Comparison of ENCODE assay signal across 8 cellular contexts in genomic region chr5:266311-267026, GRCh38. TPM values are rescaled to one million over a fixed set of nuclear protein-coding genes. Genes with fewer than 3 reads are reported as not detected.
A peak's percentile ranks its signal among the peaks of the same experiment; 100 is the strongest.
DNase-seq lines count a peak whose midpoint lies in the region; ATAC-seq and TF ChIP-seq lines count a peak whose summit lies in the region.
"Not testable (repeated sequence)": the region's sequence is repeated elsewhere in the genome, so short reads cannot be mapped to it uniquely, and the experiment has no call there.

No MANE protein-coding gene starts in this region.

- not testable (repeated sequence) for H3K27ac ChIP-seq in CD4-positive, alpha-beta T cell (ENCODE audit: low read depth, low read length)
- H3K27ac ChIP-seq in brain microvascular endothelial cell: peak overlapping the region; percentile 62

- H3K27ac Mint-ChIP-seq in CD4-positive, alpha-beta T cell: peak overlapping the region; percentile 3
- peak overlapping the region; percentile 42 for H3K27ac Mint-ChIP-seq in activated CD4-positive, alpha-beta T cell treated with anti-CD3 and anti-CD28 coated beads for 36 hours
- H3K27ac Mint-ChIP-seq in activated T-helper 2 cell treated with anti-CD3 and anti-CD28 coated beads, Interferon-gamma antibody, Interleukin-2, Interleukin-4, amounts not matched to agents 10 μg/mL and 5 μg/mL and 100 μg/mL, durations not matched to agents 14 hours and 24 hours and 36 hours: peak overlapping the region; percentile 67

- CTCF ChIA-PET in CD4-positive, alpha-beta T cell (lab: Charles Lee): not testable (repeated sequence)
- CTCF ChIA-PET in activated CD4-positive, alpha-beta T cell treated with anti-CD3 and anti-CD28 coated beads for 36 hours (lab: Charles Lee): interaction anchor here (1.1 kb wide), 1 partner anchor 48 kb away, joined by 3 read pairs; no protein-coding TSS in a partner anchor

- ATAC-seq in CD4-positive, alpha-beta T cell (ENCODE audit: poor library complexity); activated CD4-positive, alpha-beta T cell treated with anti-CD3 and anti-CD28 coated beads for 36 hours: not testable (repeated sequence)
- peak; percentile 31 for ATAC-seq in HG03097 (IDR thresholded peaks at IDR 0.05; ENCODE audit: low FRiP score, unreplicated experiment)

- H3K9me3 Mint-ChIP-seq in CD4-positive, alpha-beta T cell; activated CD4-positive, alpha-beta T cell treated with anti-CD3 and anti-CD28 coated beads for 36 hours (ENCODE audit: low read depth); activated T-helper 2 cell treated with anti-CD3 and anti-CD28 coated beads, Interferon-gamma antibody, Interleukin-2, Interleukin-4, amounts not matched to agents 10 μg/mL and 5 μg/mL and 100 μg/mL, durations not matched to agents 14 hours and 24 hours and 36 hours: not testable (repeated sequence)

- H3K9me3 ChIP-seq in CD4-positive, alpha-beta T cell (ENCODE audit: control insufficient read depth, low read length): not testable (repeated sequence)

- H3K27me3 ChIP-seq in CD4-positive, alpha-beta T cell (ENCODE audit: control insufficient read depth, insufficient read depth, low read length); brain microvascular endothelial cell (replicated peaks): not testable (repeated sequence)

- in situ Hi-C loops in brain microvascular endothelial cell (cut with HindIII; ENCODE audit: low pct_ligation_motif_present, low sequenced_read_pairs): not testable (repeated sequence)

- POLR2A ChIA-PET in CD4-positive, alpha-beta T cell (lab: Charles Lee); activated CD4-positive, alpha-beta T cell treated with anti-CD3 and anti-CD28 coated beads for 36 hours (lab: Charles Lee): not testable (repeated sequence)

- not testable (repeated sequence) for H3K4me3 Mint-ChIP-seq in CD4-positive, alpha-beta T cell; activated CD4-positive, alpha-beta T cell treated with anti-CD3 and anti-CD28 coated beads for 36 hours; activated T-helper 2 cell treated with anti-CD3 and anti-CD28 coated beads, Interferon-gamma antibody, Interleukin-2, Interleukin-4, amounts not matched to agents 10 μg/mL and 5 μg/mL and 100 μg/mL, durations not matched to agents 14 hours and 24 hours and 36 hours (ENCODE audit: low read depth)

- H3K36me3 ChIP-seq in brain microvascular endothelial cell (replicated peaks): not testable (repeated sequence)

- not testable (repeated sequence) for DNase-seq in CD4-positive, alpha-beta T cell; activated CD4-positive, alpha-beta T cell treated with anti-CD3 and anti-CD28 coated beads for 36 hours; activated T-helper 2 cell treated with anti-CD3 and anti-CD28 coated beads, Interferon-gamma antibody, Interleukin-2, Interleukin-4, amounts not matched to agents 10 μg/mL and 5 μg/mL and 100 μg/mL, durations not matched to agents 14 hours and 24 hours and 36 hours (ENCODE audit: low spot score)
- DNase-seq in brain microvascular endothelial cell (peak; percentile 85), fibroblast of villous mesenchyme (ENCODE audit: low read depth) (peak; percentile 62), non-pigmented ciliary epithelial cell (ENCODE audit: low read depth) (peak; percentile 42), stromal cell of bone marrow (ENCODE audit: low read depth) (peak; percentile 13)

- H3K36me3 Mint-ChIP-seq in CD4-positive, alpha-beta T cell (ENCODE audit: low read depth): peaks cover 51% of the 10 kb centered on the region
- peaks cover 18% of the 10 kb centered on the region for H3K36me3 Mint-ChIP-seq in activated CD4-positive, alpha-beta T cell treated with anti-CD3 and anti-CD28 coated beads for 36 hours (ENCODE audit: low read depth)
- peaks cover 32% of the 10 kb centered on the region for H3K36me3 Mint-ChIP-seq in activated T-helper 2 cell treated with anti-CD3 and anti-CD28 coated beads, Interferon-gamma antibody, Interleukin-2, Interleukin-4, amounts not matched to agents 10 μg/mL and 5 μg/mL and 100 μg/mL, durations not matched to agents 14 hours and 24 hours and 36 hours (ENCODE audit: low read depth)

- intact Hi-C loops in CD4-positive, alpha-beta T cell (cut with DNase I, micrococcal nuclease); activated CD4-positive, alpha-beta T cell treated with anti-CD3 and anti-CD28 coated beads for 36 hours (cut with DNase I, micrococcal nuclease); activated T-helper 2 cell treated with anti-CD3 and anti-CD28 coated beads, Interferon-gamma antibody, Interleukin-2, Interleukin-4, amounts not matched to agents 10 μg/mL and 5 μg/mL and 100 μg/mL, durations not matched to agents 14 hours and 24 hours and 36 hours (cut with micrococcal nuclease): not testable (repeated sequence)

- H3K27me3 Mint-ChIP-seq in CD4-positive, alpha-beta T cell; activated CD4-positive, alpha-beta T cell treated with anti-CD3 and anti-CD28 coated beads for 36 hours; activated T-helper 2 cell treated with anti-CD3 and anti-CD28 coated beads, Interferon-gamma antibody, Interleukin-2, Interleukin-4, amounts not matched to agents 10 μg/mL and 5 μg/mL and 100 μg/mL, durations not matched to agents 14 hours and 24 hours and 36 hours (ENCODE audit: low read depth): not testable (repeated sequence)

- TF ChIP-seq CTCF in CD4-positive, alpha-beta T cell (IDR thresholded peaks at IDR 0.05); brain microvascular endothelial cell (IDR thresholded peaks at IDR 0.05; ENCODE audit: low read depth, low read length, missing control alignments); fibroblast of villous mesenchyme (IDR thresholded peaks at IDR 0.05; ENCODE audit: insufficient read depth, low read depth, low read length): not testable (repeated sequence)

- not testable (repeated sequence) for H3K4me3 ChIP-seq in brain microvascular endothelial cell (ENCODE audit: low read depth, low read length); fibroblast of villous mesenchyme (ENCODE audit: low read depth, low read length)

- H3K4me1 Mint-ChIP-seq in CD4-positive, alpha-beta T cell (ENCODE audit: low read depth): not testable (repeated sequence)
- H3K4me1 Mint-ChIP-seq in activated CD4-positive, alpha-beta T cell treated with anti-CD3 and anti-CD28 coated beads for 36 hours: peaks cover 14% of the 10 kb centered on the region
- peaks cover 20% of the 10 kb centered on the region for H3K4me1 Mint-ChIP-seq in activated T-helper 2 cell treated with anti-CD3 and anti-CD28 coated beads, Interferon-gamma antibody, Interleukin-2, Interleukin-4, amounts not matched to agents 10 μg/mL and 5 μg/mL and 100 μg/mL, durations not matched to agents 14 hours and 24 hours and 36 hours (ENCODE audit: low read depth)

RNA-seq across cellular contexts. Expression of gene PDCD6, which starts 5.0 kb away (rescaled TPM):
- total RNA-seq in CD4-positive, alpha-beta T cell: 10 to 100 TPM; 36.9 to 38.1 TPM
- 10 to 100 TPM; 69.5 to 91.6 TPM for total RNA-seq in activated CD4-positive, alpha-beta T cell treated with anti-CD3 and anti-CD28 coated beads for 36 hours
- total RNA-seq in activated T-helper 2 cell treated with anti-CD3 and anti-CD28 coated beads, Interferon-gamma antibody, Interleukin-2, Interleukin-4, amounts not matched to agents 10 μg/mL and 5 μg/mL and 100 μg/mL, durations not matched to agents 14 hours and 24 hours and 36 hours: 109 TPM in 2 replicates
- 72.2 and 84.6 TPM in 2 replicates for total RNA-seq in fibroblast of villous mesenchyme

RNA-seq across cellular contexts. Expression of gene SDHA, which starts 48.3 kb away (rescaled TPM):
- total RNA-seq in CD4-positive, alpha-beta T cell: 100 to 1,000 TPM; 244 to 245 TPM
- total RNA-seq in activated CD4-positive, alpha-beta T cell treated with anti-CD3 and anti-CD28 coated beads for 36 hours: 100 to 1,000 TPM; 104 to 121 TPM
- total RNA-seq in activated T-helper 2 cell treated with anti-CD3 and anti-CD28 coated beads, Interferon-gamma antibody, Interleukin-2, Interleukin-4, amounts not matched to agents 10 μg/mL and 5 μg/mL and 100 μg/mL, durations not matched to agents 14 hours and 24 hours and 36 hours: 154 and 157 TPM in 2 replicates
- total RNA-seq in fibroblast of villous mesenchyme: 84.4 and 87.2 TPM in 2 replicates

RNA-seq across cellular contexts. Expression of gene CCDC127, which starts 48.5 kb away (rescaled TPM):
- 1 to 10 TPM; 1.9 to 2.8 TPM for total RNA-seq in CD4-positive, alpha-beta T cell
- 1 to 10 TPM; 6.0 to 7.0 TPM for total RNA-seq in activated CD4-positive, alpha-beta T cell treated with anti-CD3 and anti-CD28 coated beads for 36 hours
- 6.5 and 7.3 TPM in 2 replicates for total RNA-seq in activated T-helper 2 cell treated with anti-CD3 and anti-CD28 coated beads, Interferon-gamma antibody, Interleukin-2, Interleukin-4, amounts not matched to agents 10 μg/mL and 5 μg/mL and 100 μg/mL, durations not matched to agents 14 hours and 24 hours and 36 hours
- total RNA-seq in fibroblast of villous mesenchyme: 4.2 and 4.3 TPM in 2 replicates

RNA-seq across cellular contexts. Expression of gene AHRR, which starts 55.0 kb away (rescaled TPM):
- total RNA-seq in CD4-positive, alpha-beta T cell: under 1 TPM; 0.45 to 0.63 TPM
- 10 to 100 TPM; 15.1 to 20.5 TPM for total RNA-seq in activated CD4-positive, alpha-beta T cell treated with anti-CD3 and anti-CD28 coated beads for 36 hours
- total RNA-seq in activated T-helper 2 cell treated with anti-CD3 and anti-CD28 coated beads, Interferon-gamma antibody, Interleukin-2, Interleukin-4, amounts not matched to agents 10 μg/mL and 5 μg/mL and 100 μg/mL, durations not matched to agents 14 hours and 24 hours and 36 hours: 33.3 and 34.9 TPM in 2 replicates
- total RNA-seq in fibroblast of villous mesenchyme: 22.5 and 35.1 TPM in 2 replicates

Comparison
In these comparisons a context has a peak if more than half of its experiments do, and no peak if none do; other contexts are left out.
1. H3K27ac Mint-ChIP-seq: peak in every context shown above with its lines; median percentile 67 in activated T-helper 2 cell treated with anti-CD3 and anti-CD28 coated beads, Interferon-gamma antibody, Interleukin-2, Interleukin-4, amounts not matched to agents 10 μg/mL and 5 μg/mL and 100 μg/mL, durations not matched to agents 14 hours and 24 hours and 36 hours; 42 in activated CD4-positive, alpha-beta T cell treated with anti-CD3 and anti-CD28 coated beads for 36 hours; 3 in CD4-positive, alpha-beta T cell.